15 cellular contexts compared by ENCODE assay signal in the genomic region with DNA sequence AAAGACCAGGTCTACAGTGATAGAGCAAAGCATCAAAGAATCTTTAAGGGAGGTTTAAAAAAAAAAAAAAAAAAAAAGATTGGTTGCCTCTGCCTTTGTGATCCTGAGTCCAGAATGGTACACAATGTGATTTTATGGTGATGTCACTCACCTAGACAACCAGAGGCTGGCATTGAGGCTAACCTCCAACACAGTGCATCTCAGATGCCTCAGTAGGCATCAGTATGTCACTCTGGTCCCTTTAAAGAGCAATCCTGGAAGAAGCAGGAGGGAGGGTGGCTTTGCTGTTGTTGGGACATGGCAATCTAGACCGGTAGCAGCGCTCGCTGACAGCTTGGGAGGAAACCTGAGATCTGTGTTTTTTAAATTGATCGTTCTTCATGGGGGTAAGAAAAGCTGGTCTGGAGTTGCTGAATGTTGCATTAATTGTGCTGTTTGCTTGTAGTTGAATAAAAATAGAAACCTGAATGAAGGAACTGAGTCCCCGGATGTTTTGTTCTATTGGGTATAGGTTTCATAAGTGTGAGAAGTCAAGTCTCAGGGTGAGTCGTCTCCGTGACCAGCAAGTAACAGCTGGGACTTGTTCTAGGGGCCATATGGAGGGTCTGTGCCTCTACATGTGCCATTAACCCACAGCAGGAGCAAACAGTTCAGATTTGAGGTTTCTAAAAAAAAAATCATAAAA. TPM values are rescaled to one million over a fixed set of nuclear protein-coding genes. Genes with fewer than 3 reads are reported as not detected.
A peak's percentile ranks its signal among the peaks of the same experiment; 100 is the strongest.
DNase-seq lines count a peak whose midpoint lies in the region; ATAC-seq and TF ChIP-seq lines count a peak whose summit lies in the region.
"Had no signal": no experiment of that assay in that cellular context is flagged by ENCODE, and none has a peak within 500 bp of the region (broad histone marks: within the 10 kb centered on the region; RNA-seq: fewer than 3 reads in every experiment).

No MANE protein-coding gene starts in this region.

- no peaks in the 10 kb centered on the region for H3K27me3 ChIP-seq in transverse colon
- H3K27me3 ChIP-seq: adrenal gland, hepatocyte had no signal

- no peak for TF ChIP-seq CTCF in transverse colon (IDR thresholded peaks at IDR 0.05)

- ATAC-seq in GM21381 (IDR thresholded peaks at IDR 0.05; ENCODE audit: unreplicated experiment), result peak; percentile 64
- ATAC-seq in naive B cell (ENCODE audit: low read depth in 2 of 2), result no peak
- ATAC-seq: right cardiac atrium had no signal

- in situ Hi-C loops in transverse colon (cut with MboI; ENCODE audit: low pct_ligation_motif_present in 1 of 4, low pct_unique_long_range_greater_than_20kb in 1 of 4, low sequenced_read_pairs in 3 of 4), result no loop called here

- no peaks in the 10 kb centered on the region for H3K27me3 Mint-ChIP-seq in naive B cell

- peak overlapping the region in 5 of 6 donors; percentile 2 to 90 (median 31) for H3K27ac Mint-ChIP-seq in naive B cell
- H3K27ac Mint-ChIP-seq: mesothelial cell of epicardium had no signal

- H3K4me1 Mint-ChIP-seq in naive B cell, result peaks cover 0 to 6% (median 5%) of the 10 kb centered on the region in 3 donors
- H3K4me1 Mint-ChIP-seq: mesothelial cell of epicardium had no signal

- DNase-seq in SIG-M5 treated with dmso at 0.1 percent for 504 hours (lab: John Stamatoyannopoulos, UW; ENCODE audit: unreplicated experiment) (peak; percentile 13), SIG-M5 (lab: John Stamatoyannopoulos, UW) (no peak), NCI-H2171 (lab: John Stamatoyannopoulos, UW) (peak; percentile 84), naive B cell (no peak), transverse colon (no peak), germinal center (ENCODE audit: low spot score) (no peak), HEK293T (ENCODE audit: extremely low spot score) (no peak)
- DNase-seq: 8988T, adrenal gland, NCI-H2107, right cardiac atrium, Right ventricle myocardium superior had no signal

- WGBS in transverse colon (ENCODE audit: low coverage in 1 of 2), 2 donors, result 76 to 78% methylated on average over 7 of the region's 7 CpGs

- no peaks in the 10 kb centered on the region for H3K4me1 ChIP-seq in transverse colon

- peaks cover 8 to 33% of the 10 kb centered on the region in 2 donors for H3K36me3 Mint-ChIP-seq in naive B cell

- H3K9me3 Mint-ChIP-seq in naive B cell, result no peaks in the 10 kb centered on the region
- H3K9me3 Mint-ChIP-seq: mesothelial cell of epicardium had no signal

- peak overlapping the region in 1 of 8 donors; percentile 2 for H3K4me3 Mint-ChIP-seq in naive B cell
- H3K4me3 Mint-ChIP-seq: mesothelial cell of epicardium had no signal

- no peak overlapping the region for H3K27ac ChIP-seq in transverse colon
- H3K27ac ChIP-seq: hepatocyte had no signal

- intact Hi-C loops in transverse colon (cut with DNase I; ENCODE audit: low total_unique reads), result no loop called here

- no peak overlapping the region for H3K4me3 ChIP-seq in transverse colon
- H3K4me3 ChIP-seq: adrenal gland, hepatocyte had no signal

- H3K36me3 ChIP-seq in transverse colon, result peaks cover 0 to 37% (median 11%) of the 10 kb centered on the region in 4 donors

- no peak for TF ChIP-seq EP300 in transverse colon (IDR thresholded peaks at IDR 0.05; ENCODE audit: low read depth)

- no peak for TF ChIP-seq POLR2A in transverse colon (IDR thresholded peaks at IDR 0.05)

- CTCF ChIA-PET in HEK293T (lab: Yijun Ruan, JAX), result no interaction called here

- POLR2A ChIA-PET in HEK293T (lab: Yijun Ruan, JAX), result no interaction called here

- H3K9me3 ChIP-seq in transverse colon, result no peaks in the 10 kb centered on the region
- H3K9me3 ChIP-seq: adrenal gland had no signal

TF ChIP-seq in HEK293T, 16 proteins besides CTCF, POLR2A, EP300 and RAD21:
- TF ChIP-seq FOXM1 (IDR thresholded peaks at IDR 0.05; ENCODE audit: borderline replicate concordance) (no peak), ELF4 (IDR thresholded peaks at IDR 0.05) (no peak), SUZ12 (IDR thresholded peaks at IDR 0.05) (no peak), FOXA1 (IDR thresholded peaks at IDR 0.05) (no peak), L3MBTL2 (conservative IDR thresholded peaks at IDR 0.05) (no peak), SP1 (IDR thresholded peaks at IDR 0.05) (no peak), NFRKB (IDR thresholded peaks at IDR 0.05) (no peak), LEF1 (IDR thresholded peaks at IDR 0.05; ENCODE audit: borderline replicate concordance) (no peak), TARDBP (IDR thresholded peaks at IDR 0.05) (no peak), FOXK2 (IDR thresholded peaks at IDR 0.05) (no peak), CTBP1 (IDR thresholded peaks at IDR 0.05; ENCODE audit: borderline replicate concordance) (no peak), ARNT (IDR thresholded peaks at IDR 0.05) (no peak), BHLHE40 (IDR thresholded peaks at IDR 0.05; ENCODE audit: borderline replicate concordance) (no peak), HDGF (IDR thresholded peaks at IDR 0.05; ENCODE audit: borderline replicate concordance) (no peak), ZNF384 (IDR thresholded peaks at IDR 0.05) (no peak)
- TF ChIP-seq, protein P1, sequence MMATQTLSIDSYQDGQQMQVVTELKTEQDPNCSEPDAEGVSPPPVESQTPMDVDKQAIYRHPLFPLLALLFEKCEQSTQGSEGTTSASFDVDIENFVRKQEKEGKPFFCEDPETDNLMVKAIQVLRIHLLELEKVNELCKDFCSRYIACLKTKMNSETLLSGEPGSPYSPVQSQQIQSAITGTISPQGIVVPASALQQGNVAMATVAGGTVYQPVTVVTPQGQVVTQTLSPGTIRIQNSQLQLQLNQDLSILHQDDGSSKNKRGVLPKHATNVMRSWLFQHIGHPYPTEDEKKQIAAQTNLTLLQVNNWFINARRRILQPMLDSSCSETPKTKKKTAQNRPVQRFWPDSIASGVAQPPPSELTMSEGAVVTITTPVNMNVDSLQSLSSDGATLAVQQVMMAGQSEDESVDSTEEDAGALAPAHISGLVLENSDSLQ (IDR thresholded peaks at IDR 0.05), result no peak

RNA-seq across cellular contexts. Expression of gene PEBP1, which starts 9.3 kb away (rescaled TPM):
- polyA plus RNA-seq in naive B cell (ENCODE audit: low read depth in 6 of 6), result 100 to 1,000 TPM; 237 to 308 (median 258) TPM
- total RNA-seq in transverse colon, result 100 to 1,000 TPM; 124 to 438 (median 279) TPM

RNA-seq across cellular contexts. Expression of gene VSIG10, which starts 41.4 kb away (rescaled TPM):
- 1 to 10 TPM in 4 of 6 donors, under 1 TPM in 1, not detected in 1; 0.36 to 3.1 (median 1.7) TPM for polyA plus RNA-seq in naive B cell (ENCODE audit: low read depth in 6 of 6)
- total RNA-seq in transverse colon, result 100 to 1,000 TPM; 122 to 207 (median 155) TPM

Comparison
In these comparisons a context has a peak if more than half of its experiments do, and no peak if none do; other contexts are left out.
1. DNase-seq: peak in SIG-M5 treated with dmso at 0.1 percent for 504 hours (single experiment) and NCI-H2171 (single experiment); none in SIG-M5 (single experiment), naive B cell (single experiment), transverse colon (single experiment), germinal center (single experiment) and HEK293T (single experiment).